8 cellular contexts compared by ENCODE assay signal in genomic region chr9:101791938-101792337, GRCh38. TPM values are rescaled to one million over a fixed set of nuclear protein-coding genes. Genes with fewer than 3 reads are reported as not detected.
DNase-seq lines count a peak whose midpoint lies in the region; ATAC-seq, FAIRE-seq and TF ChIP-seq lines count a peak whose summit lies in the region.

No MANE protein-coding gene starts in this region.

- H3K79me2 ChIP-seq in HepG2 (ENCODE audit: insufficient read depth, low read length): no peaks in the 10 kb centered on the region

- H3K4me3 Mint-ChIP-seq in WTC11: no peak overlapping the region

- peak; percentile 64 for FAIRE-seq in HepG2 (lab: Jason Lieb, UNC)

- 0 out of 2 replicates have a peak, but pooled peaks have one; percentile 17 for TF ChIP-seq RAD21 in HepG2 (CRISPR knock-in tag; IDR thresholded peaks at IDR 0.05)

- H3K4me3 ChIP-seq in HepG2 (replicated peaks in 1 of 3; ENCODE audit: insufficient read depth in 1 of 3, low read depth in 2 of 3, low read length in 3 of 3): no peak overlapping the region

- no peak overlapping the region for H3K9ac ChIP-seq in HepG2 (ENCODE audit: insufficient read depth, low read depth, low read length)

- no peaks in the 10 kb centered on the region for H3K27me3 ChIP-seq in HepG2 (ENCODE audit: control insufficient read depth in 1 of 2, insufficient read depth in 2 of 2, low read length in 2 of 2)

- WGBS in HepG2 (ENCODE audit: low lambda C conversion rate): 0% methylated on average over 3 of the region's 3 CpGs

- no peaks in the 10 kb centered on the region for H4K20me1 ChIP-seq in HepG2 (ENCODE audit: insufficient read depth, low read length)

- no peak overlapping the region for H3K27ac Mint-ChIP-seq in WTC11

- H3K4me1 ChIP-seq in HepG2 (ENCODE audit: insufficient read depth, low read length): no peaks in the 10 kb centered on the region

- DNase-seq in NCI-H146 treated with DMSO at 0.1 percent for 48 hours (lab: John Stamatoyannopoulos, UW; ENCODE audit: unreplicated experiment) (peak; percentile 24), WTC11 (ENCODE audit: low spot score) (peak; percentile 75), HepG2 (ENCODE audit: low spot score) (peak; percentile 31), NOMO-1 treated with DMSO at 0.1 percent for 48 hours (lab: John Stamatoyannopoulos, UW; ENCODE audit: unreplicated experiment) (no peak)

- H3K9me3 Mint-ChIP-seq in WTC11: no peaks in the 10 kb centered on the region

- intact Hi-C loops in HepG2 (cut with micrococcal nuclease; ENCODE audit: unreplicated experiment): loop anchor here (2.0 kb wide), 1 partner anchor 1529 kb away; no protein-coding TSS in a partner anchor

- TF ChIP-seq EP300 in HepG2 (IDR thresholded peaks at IDR 0.05; ENCODE audit: low read depth in 2 of 2, low read length in 2 of 2) (no peak), HepG2 (CRISPR knock-in tag; IDR thresholded peaks at IDR 0.05; ENCODE audit: borderline replicate concordance) (no peak)

- CTCF ChIA-PET in WTC11 (lab: Charles Lee) (interaction anchor here (1.0 to 1.6 kb wide), 6 partner anchors 9 to 459 kb away, joined by 3 to 8 read pairs (median 3); partner anchors contain the start of gene GRIN3A), HepG2 (lab: Yijun Ruan, JAX; ENCODE audit: low intra/inter-chr PET ratio, low total read pairs) (no interaction called here)

- in situ Hi-C loops in HepG2 (cut with HindIII; ENCODE audit: extremely low pct_ligation_motif_present, low pct_unique_long_range_greater_than_20kb): no loop called here

- BruUV-seq in HepG2 (replicated peaks; lab: Mats Ljungman, UMichigan): no TSS peak

- no peaks in the 10 kb centered on the region for H3K36me3 Mint-ChIP-seq in WTC11

- no peaks in the 10 kb centered on the region for H3K4me1 Mint-ChIP-seq in WTC11

- POLR2A ChIA-PET in WTC11 (lab: Charles Lee) (no interaction called here), HepG2 (lab: Yijun Ruan, JAX) (no interaction called here)

- H2AFZ ChIP-seq in HepG2 (ENCODE audit: low read length): no peak overlapping the region

- no peaks in the 10 kb centered on the region for H3K9me3 ChIP-seq in HepG2 (ENCODE audit: low read length)

- ATAC-seq in GM19467 (IDR thresholded peaks at IDR 0.05; ENCODE audit: unreplicated experiment) (peak; percentile 60), WTC11 (peak; percentile 100), HepG2 (peak; percentile 98), HG02981 (IDR thresholded peaks at IDR 0.05; ENCODE audit: unreplicated experiment) (no peak), GM18873 (IDR thresholded peaks at IDR 0.05; ENCODE audit: low FRiP score, unreplicated experiment) (no peak)

- no peaks in the 10 kb centered on the region for H3K27me3 Mint-ChIP-seq in WTC11 (ENCODE audit: low read depth)

- TF ChIP-seq CTCF in C4-2B (conservative IDR thresholded peaks at IDR 0.05): peak; percentile 76
- TF ChIP-seq CTCF in WTC11 (IDR thresholded peaks at IDR 0.05): peak; percentile 54
- TF ChIP-seq CTCF in HepG2 (CRISPR knock-in tag; IDR thresholded peaks at IDR 0.05): peak; percentile 81

- H3K27ac ChIP-seq in C4-2B (no peak overlapping the region; the same call in 1 of the 2 replicates), HepG2 (ENCODE audit: extremely low read length, insufficient read depth, low read length) (no peak overlapping the region)

- H3K36me3 ChIP-seq in HepG2 (replicated peaks in 1 of 2; ENCODE audit: control insufficient read depth in 1 of 2, insufficient read depth in 2 of 2, low read length in 2 of 2): no peaks in the 10 kb centered on the region

- no peak overlapping the region for H3K4me2 ChIP-seq in HepG2 (ENCODE audit: low read depth, low read length)

- no peak for TF ChIP-seq POLR2A in HepG2 (IDR thresholded peaks at IDR 0.05; ENCODE audit: insufficient read depth in 1 of 2, low read depth in 2 of 2, low read length in 2 of 2)

TF ChIP-seq in WTC11, 78 proteins besides CTCF, POLR2A, EP300 and RAD21:
- TF ChIP-seq PREB (CRISPR knock-in tag; IDR thresholded peaks at IDR 0.05; ENCODE audit: borderline replicate concordance) (no peak), ZNF396 (CRISPR knock-in tag; IDR thresholded peaks at IDR 0.05; ENCODE audit: borderline replicate concordance) (no peak), PRRX2 (CRISPR knock-in tag; IDR thresholded peaks at IDR 0.05) (no peak), GABPB1 (CRISPR knock-in tag; IDR thresholded peaks at IDR 0.05) (no peak), ATF2 (CRISPR knock-in tag; IDR thresholded peaks at IDR 0.05; ENCODE audit: borderline replicate concordance, low read depth) (no peak)

TF ChIP-seq in HepG2, 621 proteins besides CTCF, POLR2A, EP300 and RAD21:
- no peak for TF ChIP-seq SP2 (CRISPR knock-in tag; IDR thresholded peaks at IDR 0.05)
- TF ChIP-seq STAG1 (CRISPR knock-in tag; IDR thresholded peaks at IDR 0.05): peak; percentile 74
- TF ChIP-seq XRCC5 (optimal IDR thresholded peaks at IDR 0.05; ENCODE audit: low read length): peak; percentile 20
- TF ChIP-seq SMC3 (IDR thresholded peaks at IDR 0.05; ENCODE audit: low read length): peak; percentile 59

RNA-seq across cellular contexts. Expression of gene GRIN3A, which starts 53.5 kb away (rescaled TPM):
- total RNA-seq in WTC11 (2021) (0.02 to 0.07 TPM in 2 of 3 replicates, not detected in the other), HepG2 (2016; rRNA removed; fragmentation: Illumina TruSeq; extraction: Trizol) (not detected in 2 replicates)
- not detected in 2 replicates for total RNA-seq in HepG2 (2016; cell fraction: cytosol; rRNA removed; fragmentation: Illumina TruSeq; extraction: Trizol; ENCODE audit: low read depth)
- not detected in 2 replicates for total RNA-seq in HepG2 (2016; cell fraction: insoluble cytoplasmic fraction; rRNA removed; fragmentation: Illumina TruSeq; extraction: Trizol)
- total RNA-seq in HepG2 (2016; cell fraction: membrane; rRNA removed; fragmentation: Illumina TruSeq; extraction: Trizol): not detected in 2 replicates
- not detected in 2 replicates for total RNA-seq in HepG2 (2016; cell fraction: nucleus; rRNA removed; fragmentation: Illumina TruSeq; extraction: Trizol)
- not detected in 2 replicates for polyA plus RNA-seq in HepG2 (2011; rRNA removed)
- polyA plus RNA-seq in HepG2 (2011; cell fraction: cytosol; rRNA removed): not detected in 2 replicates
- polyA plus RNA-seq in HepG2 (2011; cell fraction: nucleus; rRNA removed): not detected in 2 replicates
- polyA plus RNA-seq in HepG2 (2012): 0.05 and 0.07 TPM in 2 replicates
- not detected in 2 replicates for polyA plus RNA-seq in HepG2 (2016; cell fraction: cytosol; fragmentation: Illumina TruSeq; extraction: Trizol; ENCODE audit: low read depth)
- not detected in 2 replicates for polyA plus RNA-seq in HepG2 (2016; cell fraction: insoluble cytoplasmic fraction; fragmentation: Illumina TruSeq; extraction: Trizol; ENCODE audit: low read depth)
- not detected in 2 replicates for polyA plus RNA-seq in HepG2 (2016; cell fraction: membrane; fragmentation: Illumina TruSeq; extraction: Trizol; ENCODE audit: low read depth)
- not detected in 2 replicates for polyA plus RNA-seq in HepG2 (2016; cell fraction: nucleus; fragmentation: Illumina TruSeq; extraction: Trizol; ENCODE audit: insufficient read depth, low read depth)
- polyA minus RNA-seq in HepG2 (2011; rRNA and poly(A)+ RNA removed; ENCODE audit: low replicate concordance): not detected in 2 replicates
- polyA minus RNA-seq in HepG2 (2011; cell fraction: cytosol; rRNA and poly(A)+ RNA removed): not detected in 2 replicates
- polyA minus RNA-seq in HepG2 (2011; cell fraction: nucleus; rRNA and poly(A)+ RNA removed): not detected in 2 replicates

Comparison
In these comparisons a context has a peak if more than half of its experiments do, and no peak if none do; other contexts are left out.
1. ATAC-seq: peak in GM19467 (single experiment), WTC11 (single experiment) and HepG2 (single experiment); none in HG02981 (single experiment) and GM18873 (single experiment).
2. Peak in every context shown above with its lines, with median percentiles within 50 percentile points of each other: CTCF ChIP-seq.